11 cellular contexts compared by ENCODE assay signal in the genomic region with DNA sequence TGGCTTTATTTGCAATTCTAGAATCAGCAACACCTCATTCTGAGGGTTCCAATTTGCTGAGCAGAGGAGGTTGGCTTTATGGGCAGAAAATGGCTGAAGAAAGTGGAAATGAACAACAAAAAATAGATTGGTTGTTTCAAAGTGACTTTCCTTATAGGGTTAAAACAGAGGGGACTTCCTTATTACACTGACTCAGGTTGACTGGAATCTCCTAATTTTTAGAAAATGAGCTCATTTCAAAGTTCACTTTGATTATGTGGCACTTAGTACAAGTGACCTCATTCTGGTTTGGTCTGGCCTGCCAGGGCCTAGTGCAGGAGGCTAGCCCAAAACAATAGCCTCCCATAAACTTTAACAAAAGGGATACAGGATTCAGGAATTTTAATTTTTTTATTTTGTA. TPM values are rescaled to one million over a fixed set of nuclear protein-coding genes. Genes with fewer than 3 reads are reported as not detected.
DNase-seq lines count a peak whose midpoint lies in the region; ATAC-seq and TF ChIP-seq lines count a peak whose summit lies in the region.
"Had no signal": no experiment of that assay in that cellular context is flagged by ENCODE, and none has a peak within 500 bp of the region (broad histone marks: within the 10 kb centered on the region; RNA-seq: fewer than 3 reads in every experiment).

No MANE protein-coding gene starts in this region.

- ATAC-seq in GM18873 (IDR thresholded peaks at IDR 0.05; ENCODE audit: low FRiP score, unreplicated experiment) (peak; percentile 66), GM19455 (IDR thresholded peaks at IDR 0.05; ENCODE audit: unreplicated experiment) (no peak)
- ATAC-seq: CD8-positive, alpha-beta T cell had no signal

- no peak overlapping the region for H3K27ac ChIP-seq in dorsolateral prefrontal cortex

- POLR2A ChIA-PET in AG04449 (lab: Yijun Ruan, JAX) = interaction anchor here (0.6 to 1.0 kb wide), 2 partner anchors 12 to 41 kb away, joined by 3 to 5 read pairs; a partner anchor contains a TSS

- no peak for TF ChIP-seq CTCF in AG04449 (IDR thresholded peaks at IDR 0.05; ENCODE audit: insufficient read depth, low read length, missing control alignments)
- no peak for TF ChIP-seq CTCF in dorsolateral prefrontal cortex (IDR thresholded peaks at IDR 0.05 in 54 of 56, conservative IDR thresholded peaks at IDR 0.05 in 2 of 56; ENCODE audit: low read depth in 1 of 56, partially characterized antibody in 56 of 56)

- CTCF ChIA-PET in AG04449 (lab: Yijun Ruan, JAX) = interaction anchor here (0.7 to 1.3 kb wide), 3 partner anchors 334 to 338 kb away, joined by 3 to 7 read pairs (median 3); no protein-coding TSS in a partner anchor

- H3K4me3 ChIP-seq in AG04449 (ENCODE audit: low read depth, low read length) (no peak overlapping the region), dorsolateral prefrontal cortex (no peak overlapping the region)

- no peaks in the 10 kb centered on the region for H3K27me3 ChIP-seq in dorsolateral prefrontal cortex

- DNase-seq in AG04449 (ENCODE audit: low read depth, low spot score) (peak; percentile 69), LHCN-M2 (ENCODE audit: low read depth) (peak; percentile 44), fibroblast of peridontal ligament (ENCODE audit: extremely low read depth) (peak; percentile 73), retina (no peak), dorsolateral prefrontal cortex (no peak), NCI-H2196 (lab: John Stamatoyannopoulos, UW; ENCODE audit: unreplicated experiment) (no peak)
- DNase-seq: CD8-positive, alpha-beta T cell; NCI-H187 treated with DMSO at 0.1 percent for 48 hours; SHP77 had no signal

- intact Hi-C loops in dorsolateral prefrontal cortex (cut with DNase I) = no loop called here

RNA-seq across cellular contexts. Expression of a gene that starts 41.4 kb away (rescaled TPM):
- 23.0 and 26.6 TPM in 2 replicates for total RNA-seq in LHCN-M2 (2014; rRNA removed)
- 7.9 TPM for polyA plus RNA-seq in LHCN-M2 (2012)
- 10 to 100 TPM in 104 of 120 experiments, 1 to 10 TPM in 16; 4.6 to 36.6 (median 15.2) TPM for total RNA-seq in dorsolateral prefrontal cortex

Comparison
In these comparisons a context has a peak if more than half of its experiments do, and no peak if none do; other contexts are left out.
1. DNase-seq: peak in AG04449 (single experiment), LHCN-M2 (single experiment) and fibroblast of peridontal ligament (single experiment); none in retina (single experiment), dorsolateral prefrontal cortex (0 of 10) and NCI-H2196 (single experiment).